2 cellular contexts compared by ENCODE assay signal in the genomic region with DNA sequence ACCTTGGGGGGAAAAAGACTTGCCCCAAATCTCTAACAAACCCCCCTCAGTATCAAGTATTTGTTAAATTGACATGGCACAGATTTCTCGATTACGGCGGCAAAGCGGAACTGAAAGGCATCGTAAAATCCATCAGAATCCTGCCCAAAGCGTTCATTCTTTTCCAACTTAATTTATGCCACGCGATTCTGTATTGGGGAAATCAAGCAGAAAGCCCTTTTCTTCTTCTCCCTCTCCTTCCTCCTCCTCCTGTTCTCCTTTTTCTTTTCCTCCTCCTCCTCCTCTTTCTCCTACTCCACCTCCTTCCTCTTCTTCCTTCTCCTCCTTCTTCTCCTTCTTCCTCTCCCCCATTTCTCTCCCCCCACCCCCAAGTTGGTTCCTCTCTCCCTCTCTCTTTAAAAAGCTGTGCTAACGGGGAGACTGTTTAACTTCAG.
TF ChIP-seq lines count a peak whose summit lies in the region.

No MANE protein-coding gene starts in this region.

TF ChIP-seq in IMR-90, 13 proteins besides CTCF, POLR2A, EP300 and RAD21:
- TF ChIP-seq, protein P1, sequence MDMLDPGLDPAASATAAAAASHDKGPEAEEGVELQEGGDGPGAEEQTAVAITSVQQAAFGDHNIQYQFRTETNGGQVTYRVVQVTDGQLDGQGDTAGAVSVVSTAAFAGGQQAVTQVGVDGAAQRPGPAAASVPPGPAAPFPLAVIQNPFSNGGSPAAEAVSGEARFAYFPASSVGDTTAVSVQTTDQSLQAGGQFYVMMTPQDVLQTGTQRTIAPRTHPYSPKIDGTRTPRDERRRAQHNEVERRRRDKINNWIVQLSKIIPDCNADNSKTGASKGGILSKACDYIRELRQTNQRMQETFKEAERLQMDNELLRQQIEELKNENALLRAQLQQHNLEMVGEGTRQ (IDR thresholded peaks at IDR 0.05; ENCODE audit: low read depth, low read length) = no peak
- no peak for TF ChIP-seq MAZ (IDR thresholded peaks at IDR 0.05; ENCODE audit: borderline replicate concordance, low read depth, low read length)
- no peak for TF ChIP-seq RFX5 (IDR thresholded peaks at IDR 0.05; ENCODE audit: low read depth, low read length)
- TF ChIP-seq BHLHE40 (IDR thresholded peaks at IDR 0.05; ENCODE audit: low read depth, low read length) = no peak
- TF ChIP-seq RCOR1 (IDR thresholded peaks at IDR 0.05; ENCODE audit: insufficient replicate concordance, low read length) = no peak
- no peak for TF ChIP-seq SMC3 (IDR thresholded peaks at IDR 0.05; ENCODE audit: low read depth, low read length)
- TF ChIP-seq MXI1 (IDR thresholded peaks at IDR 0.05; ENCODE audit: borderline replicate concordance, low read depth, low read length) = no peak
- TF ChIP-seq NFE2L2 (IDR thresholded peaks at IDR 0.05; ENCODE audit: low read depth, low read length) = no peak
- no peak for TF ChIP-seq CHD1 (IDR thresholded peaks at IDR 0.05; ENCODE audit: low read depth, low read length)
- TF ChIP-seq CEBPB (IDR thresholded peaks at IDR 0.05; ENCODE audit: low read depth, low read length) = no peak
- TF ChIP-seq, protein P2, sequence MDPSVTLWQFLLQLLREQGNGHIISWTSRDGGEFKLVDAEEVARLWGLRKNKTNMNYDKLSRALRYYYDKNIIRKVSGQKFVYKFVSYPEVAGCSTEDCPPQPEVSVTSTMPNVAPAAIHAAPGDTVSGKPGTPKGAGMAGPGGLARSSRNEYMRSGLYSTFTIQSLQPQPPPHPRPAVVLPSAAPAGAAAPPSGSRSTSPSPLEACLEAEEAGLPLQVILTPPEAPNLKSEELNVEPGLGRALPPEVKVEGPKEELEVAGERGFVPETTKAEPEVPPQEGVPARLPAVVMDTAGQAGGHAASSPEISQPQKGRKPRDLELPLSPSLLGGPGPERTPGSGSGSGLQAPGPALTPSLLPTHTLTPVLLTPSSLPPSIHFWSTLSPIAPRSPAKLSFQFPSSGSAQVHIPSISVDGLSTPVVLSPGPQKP (IDR thresholded peaks at IDR 0.05; ENCODE audit: borderline replicate concordance, low read depth, low read length) = no peak
- TF ChIP-seq MAFK (IDR thresholded peaks at IDR 0.05; ENCODE audit: low read depth, low read length) = no peak
- TF ChIP-seq FOS (IDR thresholded peaks at IDR 0.05; ENCODE audit: low read depth, low read length) = no peak

TF ChIP-seq in neural cell, 6 proteins besides CTCF, POLR2A, EP300 and RAD21:
- TF ChIP-seq, protein P3, sequence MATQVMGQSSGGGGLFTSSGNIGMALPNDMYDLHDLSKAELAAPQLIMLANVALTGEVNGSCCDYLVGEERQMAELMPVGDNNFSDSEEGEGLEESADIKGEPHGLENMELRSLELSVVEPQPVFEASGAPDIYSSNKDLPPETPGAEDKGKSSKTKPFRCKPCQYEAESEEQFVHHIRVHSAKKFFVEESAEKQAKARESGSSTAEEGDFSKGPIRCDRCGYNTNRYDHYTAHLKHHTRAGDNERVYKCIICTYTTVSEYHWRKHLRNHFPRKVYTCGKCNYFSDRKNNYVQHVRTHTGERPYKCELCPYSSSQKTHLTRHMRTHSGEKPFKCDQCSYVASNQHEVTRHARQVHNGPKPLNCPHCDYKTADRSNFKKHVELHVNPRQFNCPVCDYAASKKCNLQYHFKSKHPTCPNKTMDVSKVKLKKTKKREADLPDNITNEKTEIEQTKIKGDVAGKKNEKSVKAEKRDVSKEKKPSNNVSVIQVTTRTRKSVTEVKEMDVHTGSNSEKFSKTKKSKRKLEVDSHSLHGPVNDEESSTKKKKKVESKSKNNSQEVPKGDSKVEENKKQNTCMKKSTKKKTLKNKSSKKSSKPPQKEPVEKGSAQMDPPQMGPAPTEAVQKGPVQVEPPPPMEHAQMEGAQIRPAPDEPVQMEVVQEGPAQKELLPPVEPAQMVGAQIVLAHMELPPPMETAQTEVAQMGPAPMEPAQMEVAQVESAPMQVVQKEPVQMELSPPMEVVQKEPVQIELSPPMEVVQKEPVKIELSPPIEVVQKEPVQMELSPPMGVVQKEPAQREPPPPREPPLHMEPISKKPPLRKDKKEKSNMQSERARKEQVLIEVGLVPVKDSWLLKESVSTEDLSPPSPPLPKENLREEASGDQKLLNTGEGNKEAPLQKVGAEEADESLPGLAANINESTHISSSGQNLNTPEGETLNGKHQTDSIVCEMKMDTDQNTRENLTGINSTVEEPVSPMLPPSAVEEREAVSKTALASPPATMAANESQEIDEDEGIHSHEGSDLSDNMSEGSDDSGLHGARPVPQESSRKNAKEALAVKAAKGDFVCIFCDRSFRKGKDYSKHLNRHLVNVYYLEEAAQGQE (IDR thresholded peaks at IDR 0.05; ENCODE audit: borderline replicate concordance) = no peak
- TF ChIP-seq TAF1 (IDR thresholded peaks at IDR 0.05; ENCODE audit: low read depth) (no peak), MXI1 (conservative IDR thresholded peaks at IDR 0.05; ENCODE audit: poor library complexity, severe bottlenecking) (no peak), EZH2 (IDR thresholded peaks at IDR 0.05; ENCODE audit: borderline replicate concordance, insufficient read depth, low read length, poor library complexity, severe bottlenecking) (no peak), SMC3 (conservative IDR thresholded peaks at IDR 0.05; ENCODE audit: poor library complexity) (no peak), POLR2AphosphoS5 (IDR thresholded peaks at IDR 0.05) (no peak)
